8 cellular contexts compared by ENCODE assay signal in genomic region chr14:71932229-71932951, GRCh38. TPM values are rescaled to one million over a fixed set of nuclear protein-coding genes. Genes with fewer than 3 reads are reported as not detected.
DNase-seq lines count a peak whose midpoint lies in the region; ATAC-seq and TF ChIP-seq lines count a peak whose summit lies in the region.

Gene RGS6 (plus strand): TSS chr14:71932429.

- H3K27ac ChIP-seq in GM23338 (ENCODE audit: low read depth) = no peak within 1 kb of the TSS
- no peak within 1 kb of the TSS for H3K27ac ChIP-seq in epithelial cell of prostate
- H3K27ac ChIP-seq in naive thymus-derived CD4-positive, alpha-beta T cell (ENCODE audit: low read depth, low read length) = no peak within 1 kb of the TSS

- H4K20me1 ChIP-seq in GM23338 (replicated peaks; ENCODE audit: insufficient read depth) = no peaks in the 10 kb centered on the region

- no peaks in the 10 kb centered on the region for H3K9me3 ChIP-seq in naive thymus-derived CD4-positive, alpha-beta T cell (ENCODE audit: control insufficient read depth in 2 of 3, low read length in 3 of 3)

- H3K36me3 Mint-ChIP-seq in GM23338 (ENCODE audit: low read depth) (no peaks in the 10 kb centered on the region), T-cell (no peaks in the 10 kb centered on the region)
- no peaks in the 10 kb centered on the region for H3K36me3 Mint-ChIP-seq in naive thymus-derived CD4-positive, alpha-beta T cell

- ATAC-seq in GM23338 = peak; percentile 92
- peak in 3 of 4 experiments; percentile 23 to 49 (median 26) for ATAC-seq in T-cell (replicated peaks in 1 of 4)
- no peak for ATAC-seq in naive thymus-derived CD4-positive, alpha-beta T cell
- no peak for ATAC-seq in HG03175 (IDR thresholded peaks at IDR 0.05; ENCODE audit: unreplicated experiment)

- H3F3A ChIP-seq in GM23338 (replicated peaks; ENCODE audit: low read depth) = no peaks in the 10 kb centered on the region

- DNase-seq in COR-L47 (lab: John Stamatoyannopoulos, UW) (peak; percentile 72), GM23338 (ENCODE audit: low spot score) (peak; percentile 92), T-cell (peak in 1 of 34 experiments; percentile 3), epithelial cell of prostate (ENCODE audit: low read depth, low spot score) (peak; percentile 22), middle frontal gyrus (ENCODE audit: extremely low spot score, low spot score) (no peak), lower leg skin (ENCODE audit: low spot score in 2 of 2) (no peak)
- peak in 3 of 9 donors; percentile 1 to 41 (median 6) for DNase-seq in naive thymus-derived CD4-positive, alpha-beta T cell

- H3K4me3 Mint-ChIP-seq in GM23338 (peak within 1 kb of the TSS; percentile 76), T-cell (peak within 1 kb of the TSS; percentile 0 to 50 (median 39))
- peak within 1 kb of the TSS; percentile 13 to 80 (median 58) for H3K4me3 Mint-ChIP-seq in naive thymus-derived CD4-positive, alpha-beta T cell

- peaks cover 7% of the 10 kb centered on the region; the same call in 2 of the 3 replicates for H3K9me3 Mint-ChIP-seq in GM23338
- no peaks in the 10 kb centered on the region for H3K9me3 Mint-ChIP-seq in T-cell
- peaks cover 0 to 5% (median 0%) of the 10 kb centered on the region in 11 donors for H3K9me3 Mint-ChIP-seq in naive thymus-derived CD4-positive, alpha-beta T cell

- peak within 1 kb of the TSS; percentile 98 for H3K4me2 ChIP-seq in GM23338

- H3K4me1 ChIP-seq in GM23338 (ENCODE audit: insufficient read depth) = peaks cover 6% of the 10 kb centered on the region; the same call in 1 of the 2 replicates
- H3K4me1 ChIP-seq in naive thymus-derived CD4-positive, alpha-beta T cell (ENCODE audit: control insufficient read depth in 2 of 2, insufficient read depth in 2 of 2, low read length in 2 of 2) = no peaks in the 10 kb centered on the region

- peak within 1 kb of the TSS; percentile 79 for H3K4me3 ChIP-seq in GM23338
- no peak within 1 kb of the TSS for H3K4me3 ChIP-seq in naive thymus-derived CD4-positive, alpha-beta T cell (ENCODE audit: low read length)
- no peak within 1 kb of the TSS for H3K4me3 ChIP-seq in lower leg skin (ENCODE audit: low read depth, poor library complexity, severe bottlenecking)

- no peaks in the 10 kb centered on the region for H3K9me2 ChIP-seq in GM23338 (ENCODE audit: insufficient read depth)

- intact Hi-C loops in naive thymus-derived CD4-positive, alpha-beta T cell (cut with micrococcal nuclease) = no loop called here
- intact Hi-C loops in lower leg skin (cut with DNase I; ENCODE audit: low total_unique reads) = no loop called here

- H3K27me3 Mint-ChIP-seq in GM23338 (ENCODE audit: insufficient read depth, low read depth, poor library complexity) = peaks cover 32% of the 10 kb centered on the region
- peaks cover 61 to 62% of the 10 kb centered on the region in 2 donors for H3K27me3 Mint-ChIP-seq in T-cell
- peaks cover 66 to 75% (median 73%) of the 10 kb centered on the region in 5 donors for H3K27me3 Mint-ChIP-seq in naive thymus-derived CD4-positive, alpha-beta T cell

- H3K27ac Mint-ChIP-seq in GM23338 = no peak within 1 kb of the TSS
- H3K27ac Mint-ChIP-seq in T-cell = peak within 1 kb of the TSS in 1 of 2 donors; percentile 37
- no peak within 1 kb of the TSS for H3K27ac Mint-ChIP-seq in naive thymus-derived CD4-positive, alpha-beta T cell

- no peaks in the 10 kb centered on the region for H3K36me3 ChIP-seq in GM23338 (ENCODE audit: insufficient read depth)
- no peaks in the 10 kb centered on the region for H3K36me3 ChIP-seq in naive thymus-derived CD4-positive, alpha-beta T cell (ENCODE audit: control insufficient read depth in 2 of 3, insufficient read depth in 3 of 3, low read length in 3 of 3)

- WGBS in lower leg skin, 2 donors = 2% methylated on average over 20 to 22 of the region's 92 CpGs

- peaks cover 53% of the 10 kb centered on the region for H3K27me3 ChIP-seq in GM23338 (ENCODE audit: insufficient read depth)
- peaks cover 3 to 4% of the 10 kb centered on the region in 2 donors for H3K27me3 ChIP-seq in naive thymus-derived CD4-positive, alpha-beta T cell (ENCODE audit: control insufficient read depth in 2 of 2, insufficient read depth in 2 of 2, low read length in 2 of 2)

- POLR2A ChIA-PET in T-cell (lab: Charles Lee) = no interaction called here
- POLR2A ChIA-PET in naive thymus-derived CD4-positive, alpha-beta T cell (lab: Charles Lee) = no interaction called here

- H3K4me1 Mint-ChIP-seq in GM23338 = peaks cover 12% of the 10 kb centered on the region; the same call in 2 of the 3 replicates
- H3K4me1 Mint-ChIP-seq in T-cell = peaks cover 18 to 20% (median 20%) of the 10 kb centered on the region in 3 donors
- peaks cover 6 to 18% (median 16%) of the 10 kb centered on the region in 7 donors for H3K4me1 Mint-ChIP-seq in naive thymus-derived CD4-positive, alpha-beta T cell

- TF ChIP-seq POLR2A in lower leg skin (IDR thresholded peaks at IDR 0.05) = no peak

- TF ChIP-seq CTCF in GM23338 (conservative IDR thresholded peaks at IDR 0.05; ENCODE audit: low read depth in 2 of 2) (peak in 1 of 2 experiments; percentile 53; a peak in 3 of 4 replicates), lower leg skin (IDR thresholded peaks at IDR 0.05) (no peak)

- CTCF ChIA-PET in T-cell (lab: Charles Lee) = no interaction called here
- CTCF ChIA-PET in naive thymus-derived CD4-positive, alpha-beta T cell (lab: Charles Lee) = no interaction called here

- peak within 1 kb of the TSS; percentile 96 for H2AFZ ChIP-seq in GM23338

- H3K79me2 ChIP-seq in GM23338 (replicated peaks; ENCODE audit: insufficient read depth) = no peaks in the 10 kb centered on the region

TF ChIP-seq in GM23338, 12 proteins besides CTCF, POLR2A, EP300 and RAD21 (continues in another document):
- TF ChIP-seq JUNB (IDR thresholded peaks at IDR 0.05; ENCODE audit: unreplicated experiment) (no peak), CREB1 (CRISPR knock-in tag; IDR thresholded peaks at IDR 0.05; ENCODE audit: low read depth) (no peak), STAT1 (IDR thresholded peaks at IDR 0.05; ENCODE audit: unreplicated experiment) (no peak), POLR2AphosphoS5 (IDR thresholded peaks at IDR 0.05; ENCODE audit: low read depth) (no peak), ETS1 (IDR thresholded peaks at IDR 0.05) (no peak), EZH2phosphoT487 (IDR thresholded peaks at IDR 0.05; ENCODE audit: unreplicated experiment) (no peak), ZNF114 (CRISPR knock-in tag; IDR thresholded peaks at IDR 0.05) (no peak), REST (IDR thresholded peaks at IDR 0.05; ENCODE audit: unreplicated experiment) (no peak), NANOG (IDR thresholded peaks at IDR 0.05; ENCODE audit: borderline replicate concordance) (no peak), EZH2 (IDR thresholded peaks at IDR 0.05; ENCODE audit: low read depth, unreplicated experiment) (no peak), ZNF331 (CRISPR knock-in tag; IDR thresholded peaks at IDR 0.05; ENCODE audit: low read depth) (no peak)

RNA-seq across cellular contexts. Expression of gene RGS6, which starts in this region (rescaled TPM):
- 0.83 and 2.4 TPM in 2 replicates for total RNA-seq in GM23338 (2014; rRNA removed; shearing (Covaris generic))
- polyA plus RNA-seq in GM23338 (2016; fragmentation: Nextera tagmentation; extraction: Ambion mirVana) = 0.61 and 0.66 TPM in 2 replicates
- under 1 TPM in 1 of 5 donors, not detected in 4; 0.12 TPM for total RNA-seq in T-cell
- under 1 TPM in 2 of 5 experiments, not detected in 3; 0.29 to 0.97 TPM for total RNA-seq in naive thymus-derived CD4-positive, alpha-beta T cell
- polyA plus RNA-seq in naive thymus-derived CD4-positive, alpha-beta T cell = not detected
- 1 to 10 TPM in 2 of 4 donors, under 1 TPM in 1, not detected in 1; 0.84 to 3.0 (median 1.7) TPM for total RNA-seq in lower leg skin

Comparison
In these comparisons a context has a peak if more than half of its experiments do, and no peak if none do; other contexts are left out.
1. Peak in ATAC-seq in T-cell; RNA of the gene not detected or under 1 TPM.
2. DNase-seq: peak in COR-L47 (single experiment), GM23338 (single experiment) and epithelial cell of prostate (single experiment); none in middle frontal gyrus (single experiment) and lower leg skin (0 of 2).
3. Peak in every context shown above with its lines, with median percentiles within 50 percentile points of each other: H3K4me3 Mint-ChIP-seq.